In the genomic region with DNA sequence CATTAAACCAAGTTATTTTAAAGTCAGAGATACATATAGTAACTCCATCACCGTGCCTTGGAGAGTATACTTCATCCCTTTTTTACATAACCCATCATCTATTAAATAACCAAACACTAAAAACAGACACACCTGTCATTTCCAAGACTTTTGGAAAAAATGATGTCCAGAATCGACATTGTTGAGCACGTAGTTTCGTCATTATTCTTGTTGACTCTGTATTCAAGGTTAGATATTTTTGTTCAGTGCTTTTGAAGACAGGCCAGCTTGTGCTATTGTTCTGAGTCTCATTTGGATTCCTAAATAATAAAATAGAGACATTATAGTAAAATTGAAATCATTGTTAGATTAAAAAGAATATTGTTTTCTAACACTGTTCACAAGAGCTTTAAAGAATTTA, we compare ENCODE assay signal across 33 cellular contexts. TPM values are rescaled to one million over a fixed set of nuclear protein-coding genes. Genes with fewer than 3 reads are reported as not detected.
"Had no signal": no experiment of that assay in that cellular context is flagged by ENCODE, and none has a peak within 500 bp of the region (broad histone marks: within the 10 kb centered on the region; RNA-seq: fewer than 3 reads in every experiment).

No MANE protein-coding gene starts in this region.

- DNase-seq: activated CD4-positive, alpha-beta memory T cell treated with anti-CD3 and anti-CD28 coated beads for 36 hours; activated CD4-positive, alpha-beta T cell treated with anti-CD3 and anti-CD28 coated beads for 36 hours; activated CD4-positive, alpha-beta T cell treated with anti-CD3 and anti-CD28 coated beads, Interleukin-2, amount 10 ng/mL, durations not matched to agents 24 days and 14 days; activated CD4-positive, CD25-positive, alpha-beta regulatory T cell; activated CD4-positive, CD25-positive, alpha-beta regulatory T cell treated with anti-CD3 and anti-CD28 coated beads, Interleukin-2, amount 50 U/mL, for 72 hours; activated CD8-positive, alpha-beta memory T cell treated with anti-CD3 and anti-CD28 coated beads, Interleukin-2, amount 10 ng/mL, durations not matched to agents 7 days and 5 days; activated CD8-positive, alpha-beta memory T cell treated with anti-CD3 and anti-CD28 coated beads, Interleukin-2, amount 50 U/mL, for 4 hours; activated CD8-positive, alpha-beta T cell treated with anti-CD3 and anti-CD28 coated beads, Interleukin-2, amount 10 ng/mL, durations not matched to agents 7 days and 5 days; activated effector memory CD4-positive, alpha-beta T cell treated with anti-CD3 and anti-CD28 coated beads, Interleukin-2, amount 50 U/mL, for 16 hours; activated naive CD4-positive, alpha-beta T cell treated with anti-CD3 and anti-CD28 coated beads for 36 hours; activated naive CD8-positive, alpha-beta T cell treated with anti-CD3 and anti-CD28 coated beads for 36 hours; activated naive CD8-positive, alpha-beta T cell treated with anti-CD3 and anti-CD28 coated beads, Interleukin-2, amount 50 U/mL, for 24 hours; activated T-cell treated with anti-CD3 and anti-CD28 coated beads, Interleukin-2, amount 50 U/mL, for 1 hour; activated T-cell treated with anti-CD3 and anti-CD28 coated beads, Interleukin-2, amount 50 U/mL, for 48 hours; adrenal gland; amygdala; aorta; body of pancreas; caudate nucleus; cortex of kidney; dermis blood vessel endothelial cell; effector CD4-positive, alpha-beta T cell; effector memory CD8-positive, alpha-beta T cell; erythroblast; foreskin keratinocyte; gastrocnemius medialis; glutamatergic neuron; heart left ventricle; T1000 had no signal

- H3K36me3 ChIP-seq: adrenal gland, esophagus muscularis mucosa, gastrocnemius medialis, heart left ventricle had no signal

- ATAC-seq: activated CD4-positive, alpha-beta T cell treated with anti-CD3 and anti-CD28 coated beads for 36 hours; activated CD8-positive, alpha-beta memory T cell treated with anti-CD3 and anti-CD28 coated beads, Interleukin-2, amount 10 ng/mL, durations not matched to agents 7 days and 5 days; activated CD8-positive, alpha-beta T cell treated with anti-CD3 and anti-CD28 coated beads, Interleukin-2, amount 10 ng/mL, durations not matched to agents 7 days and 5 days; activated naive CD8-positive, alpha-beta T cell treated with anti-CD3 and anti-CD28 coated beads, Interleukin-2, amount 50 U/mL, for 24 hours; body of pancreas; effector memory CD8-positive, alpha-beta T cell; foreskin keratinocyte; gastrocnemius medialis; heart left ventricle had no signal

- H3K4me1 ChIP-seq: adrenal gland, body of pancreas, foreskin keratinocyte, gastrocnemius medialis, heart left ventricle had no signal

- H3K9me3 ChIP-seq: body of pancreas, esophagus muscularis mucosa, gastrocnemius medialis, heart left ventricle had no signal

- H3K4me3 ChIP-seq: adrenal gland, body of pancreas, esophagus muscularis mucosa, gastrocnemius medialis, heart left ventricle had no signal

- H3K27ac ChIP-seq: adrenal gland, body of pancreas, esophagus muscularis mucosa, foreskin keratinocyte, gastrocnemius medialis, heart left ventricle had no signal

- H3K27me3 ChIP-seq: adrenal gland, body of pancreas, esophagus muscularis mucosa, foreskin keratinocyte, gastrocnemius medialis, heart left ventricle had no signal

RNA-seq across cellular contexts. Expression of a gene that starts 51.2 kb away (rescaled TPM):
- total RNA-seq: activated CD4-positive, alpha-beta memory T cell treated with anti-CD3 and anti-CD28 coated beads for 36 hours; activated CD4-positive, alpha-beta T cell treated with anti-CD3 and anti-CD28 coated beads for 36 hours; activated CD4-positive, alpha-beta T cell treated with anti-CD3 and anti-CD28 coated beads, Interleukin-2, amount 10 ng/mL, durations not matched to agents 24 days and 14 days; activated CD8-positive, alpha-beta memory T cell treated with anti-CD3 and anti-CD28 coated beads for 36 hours; activated CD8-positive, alpha-beta memory T cell treated with anti-CD3 and anti-CD28 coated beads, Interleukin-2, amount 10 ng/mL, durations not matched to agents 7 days and 5 days; activated CD8-positive, alpha-beta T cell treated with anti-CD3 and anti-CD28 coated beads, Interleukin-2, amount 10 ng/mL, durations not matched to agents 7 days and 5 days; activated naive CD4-positive, alpha-beta T cell treated with anti-CD3 and anti-CD28 coated beads for 36 hours; activated naive CD8-positive, alpha-beta T cell treated with anti-CD3 and anti-CD28 coated beads for 36 hours; activated T-helper 1 cell treated with anti-CD3 and anti-CD28 coated beads, Interleukin-12 subunit alpha, Interleukin-12 subunit beta, Interleukin-2, Interleukin-4 antibody, amounts not matched to agents 30 ng/mL and 10 ng/mL and 1 ng/mL, durations not matched to agents 14 hours and 24 hours and 36 hours; activated T-helper 2 cell treated with anti-CD3 and anti-CD28 coated beads, Interferon-gamma antibody, Interleukin-2, Interleukin-4, amounts not matched to agents 10 μg/mL and 5 μg/mL and 100 μg/mL, durations not matched to agents 14 hours and 24 hours and 36 hours had no signal
